In genomic region chr17:42411321-42411820, GRCh38 we compare ENCODE assay signal across 16 cellular contexts. TPM values are rescaled to one million over a fixed set of nuclear protein-coding genes. Genes with fewer than 3 reads are reported as not detected.
DNase-seq lines count a peak whose midpoint lies in the region; ATAC-seq, FAIRE-seq and TF ChIP-seq lines count a peak whose summit lies in the region.
"Had no signal": no experiment of that assay in that cellular context is flagged by ENCODE, and none has a peak within 500 bp of the region (broad histone marks: within the 10 kb centered on the region; RNA-seq: fewer than 3 reads in every experiment).

No MANE protein-coding gene starts in this region.

- peak overlapping the region; percentile 20; the same call in 2 of the 3 replicates for H3K4me2 ChIP-seq in A549
- H3K4me2 ChIP-seq in fibroblast of lung (ENCODE audit: extremely low read depth, insufficient read depth, low read length): peak overlapping the region; percentile 33

- WGBS in A549 (ENCODE audit: missing lambda C conversion rate): 81% methylated on average over 5 of the region's 5 CpGs

- no peak for DNase-seq in A549 (ENCODE audit: low read depth in 1 of 2, low spot score in 1 of 2)
- DNase-seq in adipocyte (ENCODE audit: low read depth): no peak
- DNase-seq in fibroblast of lung (ENCODE audit: low read depth in 2 of 2): no peak
- DNase-seq in SIG-M5 treated with dmso at 0.1 percent for 504 hours (lab: John Stamatoyannopoulos, UW; ENCODE audit: unreplicated experiment): no peak
- no peak for DNase-seq in NCI-H524 (lab: John Stamatoyannopoulos, UW)
- DNase-seq: Caco-2; KBM-7; NCI-H1436; PC-3; stimulated activated naive B cell treated with anti-CD40 and anti-IgM and Interleukin-4, amounts not matched to agents 10 μg/mL and 1 μg/mL and 100 μg/mL, for 72 hours had no signal

- H3K36me3 ChIP-seq in adipocyte (ENCODE audit: control insufficient read depth, insufficient read depth, low read length, severe bottlenecking) (peaks cover 9% of the 10 kb centered on the region), fibroblast of lung (ENCODE audit: control insufficient read depth, insufficient read depth, low read length) (peaks cover 5% of the 10 kb centered on the region), skeletal muscle tissue (ENCODE audit: control insufficient read depth in 3 of 3, insufficient read depth in 3 of 3, low read length in 3 of 3) (peaks cover 0 to 4% (median 0%) of the 10 kb centered on the region in 3 donors)
- H3K36me3 ChIP-seq: HAP-1 had no signal

- no peak for FAIRE-seq in A549 (lab: Jason Lieb, UNC)
- FAIRE-seq: GM12892 had no signal

- H3K4me1 ChIP-seq in A549 (peaks cover 80% of the 10 kb centered on the region), adipocyte (ENCODE audit: control insufficient read depth, insufficient read depth, low read length) (peaks cover 91% of the 10 kb centered on the region), fibroblast of lung (ENCODE audit: control insufficient read depth, extremely low read depth, insufficient read depth, low read length) (peaks cover 53% of the 10 kb centered on the region), skeletal muscle tissue (ENCODE audit: control insufficient read depth in 3 of 3, insufficient read depth in 3 of 3, low read length in 3 of 3) (peaks cover 71 to 81% (median 77%) of the 10 kb centered on the region in 3 donors)
- H3K4me1 ChIP-seq: Caco-2, HAP-1 had no signal

- peak overlapping the region; percentile 84 for H3K9ac ChIP-seq in adipocyte (ENCODE audit: low read length)
- no peak overlapping the region for H3K9ac ChIP-seq in fibroblast of lung (ENCODE audit: insufficient read depth, low read length)
- peak overlapping the region; percentile 12 to 62 (median 53) for H3K9ac ChIP-seq in skeletal muscle tissue (ENCODE audit: low read depth in 1 of 3, low read length in 3 of 3)

- ATAC-seq in A549: no peak
- no peak for ATAC-seq in HG02852 (IDR thresholded peaks at IDR 0.05; ENCODE audit: unreplicated experiment)
- ATAC-seq in HG03469 (IDR thresholded peaks at IDR 0.05; ENCODE audit: unreplicated experiment): no peak
- ATAC-seq: PC-3; stimulated activated naive B cell treated with anti-CD40 and anti-IgM and Interleukin-4, amounts not matched to agents 10 μg/mL and 1 μg/mL and 100 μg/mL, for 72 hours had no signal

- H3K27ac ChIP-seq in A549: peak overlapping the region; percentile 18 to 84; a peak in 5 of 6 replicates
- no peak overlapping the region for H3K27ac ChIP-seq in fibroblast of lung (ENCODE audit: insufficient read depth, low read length)
- peak overlapping the region; percentile 51 for H3K27ac ChIP-seq in skeletal muscle tissue (ENCODE audit: low read depth, low read length)
- H3K27ac ChIP-seq: HL-60 had no signal

- H4K20me1 ChIP-seq in fibroblast of lung (ENCODE audit: control insufficient read depth, extremely low read depth, insufficient read depth, low read length): peaks cover 8% of the 10 kb centered on the region

- H3K9me3 ChIP-seq in A549: no peaks in the 10 kb centered on the region
- H3K9me3 ChIP-seq in adipocyte (ENCODE audit: control insufficient read depth, low read length): no peaks in the 10 kb centered on the region
- H3K9me3 ChIP-seq in fibroblast of lung (ENCODE audit: control insufficient read depth, insufficient read depth, low read depth, low read length): no peaks in the 10 kb centered on the region
- no peaks in the 10 kb centered on the region for H3K9me3 ChIP-seq in skeletal muscle tissue (ENCODE audit: control insufficient read depth in 3 of 3, low read length in 3 of 3)
- H3K9me3 ChIP-seq: Caco-2, HAP-1 had no signal

- TF ChIP-seq POLR2A in A549 (IDR thresholded peaks at IDR 0.05; ENCODE audit: low read length): no peak

- H3K79me2 ChIP-seq in fibroblast of lung (ENCODE audit: control insufficient read depth, insufficient read depth, low read length): peaks cover 95% of the 10 kb centered on the region

- TF ChIP-seq EP300 in A549 (IDR thresholded peaks at IDR 0.05): no peak

- H3K4me3 ChIP-seq in A549 (no peak overlapping the region), adipocyte (ENCODE audit: low read length) (peak overlapping the region; percentile 68), fibroblast of lung (replicated peaks in 1 of 4; ENCODE audit: control extremely low read depth in 1 of 4, insufficient read depth in 1 of 4, low read depth in 3 of 4, low read length in 4 of 4) (no peak overlapping the region), skeletal muscle tissue (ENCODE audit: low read length in 3 of 3) (no peak overlapping the region)
- H3K4me3 ChIP-seq: HAP-1 had no signal

- no peak overlapping the region for H2AFZ ChIP-seq in fibroblast of lung (ENCODE audit: low read length)

- CTCF ChIA-PET in A549 (lab: Yijun Ruan, JAX): interaction anchor here (0.7 to 33.2 kb wide), 8 partner anchors 8 to 120 kb away, joined by 3 to 1360 read pairs (median 14); partner anchors contain the start of genes CAVIN1 and STAT3

- no peak for TF ChIP-seq CTCF in A549 (IDR thresholded peaks at IDR 0.05)
- no peak for TF ChIP-seq CTCF in fibroblast of lung (conservative IDR thresholded peaks at IDR 0.05 in 1 of 2, IDR thresholded peaks at IDR 0.05 in 1 of 2; ENCODE audit: low read depth in 1 of 2, low read length in 2 of 2)

- POLR2A ChIA-PET in A549 (lab: Yijun Ruan, JAX): interaction anchor here (1.2 kb wide), 1 partner anchor 11 kb away, joined by 8 read pairs; the partner anchor contains the start of gene CAVIN1

- no peaks in the 10 kb centered on the region for H3K27me3 ChIP-seq in adipocyte (replicated peaks; ENCODE audit: control insufficient read depth, insufficient read depth, low read length)
- H3K27me3 ChIP-seq in fibroblast of lung (ENCODE audit: control insufficient read depth, insufficient read depth, low read length): no peaks in the 10 kb centered on the region
- H3K27me3 ChIP-seq in skeletal muscle tissue (ENCODE audit: control insufficient read depth in 3 of 3, insufficient read depth in 3 of 3, low read length in 3 of 3): no peaks in the 10 kb centered on the region

- no peak for TF ChIP-seq RAD21 in A549 (conservative IDR thresholded peaks at IDR 0.05 in 1 of 2, IDR thresholded peaks at IDR 0.05 in 1 of 2)

TF ChIP-seq in A549, 52 proteins besides CTCF, POLR2A, EP300 and RAD21:
- TF ChIP-seq NPAS2 (CRISPR knock-in tag; IDR thresholded peaks at IDR 0.05; ENCODE audit: borderline replicate concordance) (no peak), MAZ (IDR thresholded peaks at IDR 0.05; ENCODE audit: borderline replicate concordance, low read depth, low read length) (no peak), CEBPB (IDR thresholded peaks at IDR 0.05) (no peak), ELK1 (IDR thresholded peaks at IDR 0.05; ENCODE audit: low read depth, low read length) (no peak), CHD2 (IDR thresholded peaks at IDR 0.05; ENCODE audit: low read length, partially characterized antibody) (no peak)

RNA-seq across cellular contexts. Expression of gene CAVIN1, which starts 11.7 kb away (rescaled TPM):
- polyA plus RNA-seq in A549 (2011; rRNA removed) (91.4 and 101 TPM in 2 replicates), A549 (2017; fragmentation: RNase III; extraction: RNeasy Plus Mini Kit Qiagen cat#74134 plus additional on column Dnase treatment) (371 to 416 TPM (median 377 TPM) in 3 replicates), fibroblast of lung (432 and 490 TPM in 2 replicates)
- polyA plus RNA-seq in A549 (2012; cell fraction: cytosol; rRNA removed): 179 and 201 TPM in 2 replicates
- polyA plus RNA-seq in A549 (2012; cell fraction: nucleus; rRNA removed): 194 and 208 TPM in 2 replicates
- 68.0 and 70.8 TPM in 2 replicates for polyA minus RNA-seq in A549 (2011; rRNA and poly(A)+ RNA removed)
- total RNA-seq in fibroblast of lung (331 and 372 TPM in 2 replicates), skeletal muscle tissue (238 TPM)
- 709 and 835 TPM in 2 replicates for polyA plus RNA-seq in fibroblast of lung (2012)
- 388 and 507 TPM in 2 replicates for polyA minus RNA-seq in fibroblast of lung (ENCODE audit: low replicate concordance)
- total RNA-seq: PC-3 had no signal

RNA-seq across cellular contexts. Expression of gene STAT3, which starts 23.1 kb away (rescaled TPM):
- polyA plus RNA-seq in A549 (2011; rRNA removed): 72.8 and 81.9 TPM in 2 replicates
- polyA plus RNA-seq in A549 (2012; cell fraction: cytosol; rRNA removed): 49.5 and 57.3 TPM in 2 replicates
- polyA plus RNA-seq in A549 (2012; cell fraction: nucleus; rRNA removed): 80.0 and 101 TPM in 2 replicates
- polyA plus RNA-seq in A549 (2017; fragmentation: RNase III; extraction: RNeasy Plus Mini Kit Qiagen cat#74134 plus additional on column Dnase treatment): 97.8 to 115 TPM (median 109 TPM) in 3 replicates
- polyA minus RNA-seq in A549 (2011; rRNA and poly(A)+ RNA removed): 127 and 145 TPM in 2 replicates
- total RNA-seq in fibroblast of lung: 101 and 118 TPM in 2 replicates
- 60.6 and 75.0 TPM in 2 replicates for polyA plus RNA-seq in fibroblast of lung
- polyA plus RNA-seq in fibroblast of lung (2012): 60.3 and 76.1 TPM in 2 replicates
- 110 and 157 TPM in 2 replicates for polyA minus RNA-seq in fibroblast of lung (ENCODE audit: low replicate concordance)
- 44.9 TPM for total RNA-seq in skeletal muscle tissue
- total RNA-seq: PC-3 had no signal

RNA-seq across cellular contexts. Expression of gene ATP6V0A1, which starts 47.3 kb away (rescaled TPM):
- polyA plus RNA-seq in A549 (2011; rRNA removed) (33.7 and 59.6 TPM in 2 replicates), A549 (2017; fragmentation: RNase III; extraction: RNeasy Plus Mini Kit Qiagen cat#74134 plus additional on column Dnase treatment) (25.8 to 27.3 TPM (median 26.7 TPM) in 3 replicates), fibroblast of lung (26.7 and 42.7 TPM in 2 replicates)
- polyA plus RNA-seq in A549 (2012; cell fraction: cytosol; rRNA removed): 36.3 and 39.6 TPM in 2 replicates
- polyA plus RNA-seq in A549 (2012; cell fraction: nucleus; rRNA removed): 219 and 262 TPM in 2 replicates
- polyA minus RNA-seq in A549 (2011; rRNA and poly(A)+ RNA removed): 115 and 146 TPM in 2 replicates
- total RNA-seq in fibroblast of lung (35.7 and 65.7 TPM in 2 replicates), skeletal muscle tissue (66.8 TPM)
- 23.8 and 28.2 TPM in 2 replicates for polyA plus RNA-seq in fibroblast of lung (2012)
- polyA minus RNA-seq in fibroblast of lung (ENCODE audit: low replicate concordance): 273 and 274 TPM in 2 replicates
